In the genomic region with DNA sequence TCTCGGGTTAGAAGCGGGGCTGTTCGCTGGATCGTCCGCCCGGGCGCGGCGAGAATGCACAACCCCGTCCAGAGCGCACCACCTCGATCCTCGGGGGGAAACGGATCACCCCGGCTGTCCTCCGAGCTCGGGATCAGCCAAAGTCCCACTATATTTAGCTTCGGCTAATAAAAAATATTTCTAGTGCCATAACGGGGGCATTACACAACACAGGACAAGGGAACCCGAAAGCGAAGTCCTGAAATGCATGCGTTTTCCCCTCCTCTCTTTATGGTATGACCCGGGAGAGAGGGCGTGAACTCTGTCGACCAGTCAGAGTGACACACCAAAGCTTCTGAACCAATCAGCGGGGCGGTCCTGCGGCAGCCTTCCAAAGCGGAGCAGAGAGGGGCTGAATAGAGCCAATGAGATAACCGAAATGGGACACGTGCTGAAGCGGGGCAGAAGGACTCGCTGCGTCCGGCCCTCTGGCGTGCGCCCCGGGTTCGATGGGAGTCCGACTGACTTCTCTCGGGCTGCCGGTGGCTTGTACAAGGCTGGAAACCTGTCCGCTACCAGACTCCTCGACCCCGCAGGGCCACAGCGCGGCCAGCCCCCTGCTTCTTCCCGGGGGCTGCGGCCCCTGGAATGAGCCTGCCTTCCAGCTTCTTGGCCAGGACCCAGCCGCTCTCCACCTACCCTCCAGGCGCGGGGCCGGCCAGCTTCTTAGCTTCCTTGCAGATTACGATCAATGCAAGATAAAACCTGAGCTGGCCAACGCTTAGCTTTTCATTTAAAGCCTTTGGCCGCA, we compare ENCODE assay signal across 8 cellular contexts. TPM values are rescaled to one million over a fixed set of nuclear protein-coding genes. Genes with fewer than 3 reads are reported as not detected.
DNase-seq lines count a peak whose midpoint lies in the region; ATAC-seq and TF ChIP-seq lines count a peak whose summit lies in the region.

A gene with protein sequence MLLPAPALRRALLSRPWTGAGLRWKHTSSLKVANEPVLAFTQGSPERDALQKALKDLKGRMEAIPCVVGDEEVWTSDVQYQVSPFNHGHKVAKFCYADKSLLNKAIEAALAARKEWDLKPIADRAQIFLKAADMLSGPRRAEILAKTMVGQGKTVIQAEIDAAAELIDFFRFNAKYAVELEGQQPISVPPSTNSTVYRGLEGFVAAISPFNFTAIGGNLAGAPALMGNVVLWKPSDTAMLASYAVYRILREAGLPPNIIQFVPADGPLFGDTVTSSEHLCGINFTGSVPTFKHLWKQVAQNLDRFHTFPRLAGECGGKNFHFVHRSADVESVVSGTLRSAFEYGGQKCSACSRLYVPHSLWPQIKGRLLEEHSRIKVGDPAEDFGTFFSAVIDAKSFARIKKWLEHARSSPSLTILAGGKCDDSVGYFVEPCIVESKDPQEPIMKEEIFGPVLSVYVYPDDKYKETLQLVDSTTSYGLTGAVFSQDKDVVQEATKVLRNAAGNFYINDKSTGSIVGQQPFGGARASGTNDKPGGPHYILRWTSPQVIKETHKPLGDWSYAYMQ (minus strand): TSS at position 33 of the 790 bp plus-strand sequence. CDS start 32 bp downstream, at position 1.

- H3K27ac ChIP-seq in caudate nucleus (ENCODE audit: low read depth, low read length) (peak within 1 kb of the TSS; percentile 98), skin epidermis (peak within 1 kb of the TSS in 20 of 21 experiments; percentile 69 to 96 (median 86))

- peak within 1 kb of the TSS; percentile 99 for H3K27ac Mint-ChIP-seq in activated B cell treated with CpG ODN at 0.5 μM for 24 hours

- H3K4me3 Mint-ChIP-seq in activated B cell treated with CpG ODN at 0.5 μM for 24 hours = peak within 1 kb of the TSS; percentile 95

- peaks cover 26% of the 10 kb centered on the region for H3K4me1 Mint-ChIP-seq in activated B cell treated with CpG ODN at 0.5 μM for 24 hours

- H3K27me3 Mint-ChIP-seq in activated B cell treated with CpG ODN at 0.5 μM for 24 hours = no peaks in the 10 kb centered on the region

- CTCF ChIA-PET in activated B cell treated with CpG ODN at 0.5 μM for 24 hours (lab: Charles Lee) = interaction anchor here (1.1 to 9.2 kb wide), 6 partner anchors 10 to 66 kb away, joined by 3 to 216 read pairs (median 10); a partner anchor contains a TSS

- POLR2A ChIA-PET in activated B cell treated with CpG ODN at 0.5 μM for 24 hours (lab: Charles Lee) = interaction anchor here (0.6 to 2.0 kb wide), 10 partner anchors 9 to 480 kb away, joined by 3 to 16 read pairs (median 6); a partner anchor contains a TSS

- ATAC-seq in GM18909 (IDR thresholded peaks at IDR 0.05; ENCODE audit: poor library complexity, unreplicated experiment) (peak; percentile 95), HG03159 (IDR thresholded peaks at IDR 0.05; ENCODE audit: unreplicated experiment) (peak; percentile 94), activated B cell treated with CpG ODN at 0.5 μM for 24 hours (ENCODE audit: low read depth) (peak; percentile 96)

- peak; percentile 100 for DNase-seq in AG08395 (ENCODE audit: low spot score)
- DNase-seq in NCI-H2227 (lab: John Stamatoyannopoulos, UW; ENCODE audit: unreplicated experiment) = peak; percentile 98
- peak; percentile 76 for DNase-seq in activated B cell treated with CpG ODN at 0.5 μM for 24 hours
- peak; percentile 86 to 99 (median 96) for DNase-seq in caudate nucleus (lab: John Stamatoyannopoulos, UW)
- peak; percentile 99 for DNase-seq in iPS-NIHi11 (ENCODE audit: low spot score)

- intact Hi-C loops in activated B cell treated with CpG ODN at 0.5 μM for 24 hours (cut with micrococcal nuclease) = loop anchor here (1.0 to 10.0 kb wide), 7 partner anchors 18 to 412 kb away; a partner anchor contains a TSS

- peak within 1 kb of the TSS; percentile 56 to 92 (median 75) for H3K4me3 ChIP-seq in skin epidermis

- H3K36me3 Mint-ChIP-seq in activated B cell treated with CpG ODN at 0.5 μM for 24 hours (ENCODE audit: low read depth) = peaks cover 6% of the 10 kb centered on the region

- TF ChIP-seq CTCF in activated B cell treated with CpG ODN at 0.5 μM for 24 hours (IDR thresholded peaks at IDR 0.05) = no peak

- H3K9me3 Mint-ChIP-seq in activated B cell treated with CpG ODN at 0.5 μM for 24 hours = no peaks in the 10 kb centered on the region

RNA-seq across cellular contexts. Expression of the gene that starts here (rescaled TPM):
- 6.5 and 7.1 TPM in 2 replicates for total RNA-seq in activated B cell treated with CpG ODN at 0.5 μM for 24 hours

Comparison
In these comparisons a context has a peak if more than half of its experiments do, and no peak if none do; other contexts are left out.
1. Peak in every context shown above with its lines: DNase-seq, ATAC-seq, H3K4me3 ChIP-seq and H3K27ac ChIP-seq.